ENCODE assay signal across 21 cellular contexts in the genomic region with DNA sequence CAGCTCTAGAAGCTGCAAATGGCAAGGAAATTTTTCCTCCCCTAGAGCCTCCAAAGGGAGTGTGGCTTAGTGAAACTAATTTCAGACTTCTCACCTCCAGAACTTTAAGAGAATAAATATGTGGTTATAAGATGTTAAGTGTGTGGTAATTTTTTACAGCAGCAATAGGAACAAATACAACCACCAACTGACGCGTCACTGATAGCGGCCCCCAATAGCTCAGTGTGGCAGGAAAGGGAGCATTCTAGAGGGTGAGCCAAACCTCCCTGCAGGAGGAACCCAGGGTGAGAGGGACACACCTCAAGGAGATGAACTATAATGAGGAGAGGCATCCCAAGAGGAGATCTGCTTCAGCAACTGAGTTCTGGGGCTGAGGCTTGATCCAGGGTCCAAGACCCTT. TPM values are rescaled to one million over a fixed set of nuclear protein-coding genes. Genes with fewer than 3 reads are reported as not detected.
"Had no signal": no experiment of that assay in that cellular context is flagged by ENCODE, and none has a peak within 500 bp of the region (broad histone marks: within the 10 kb centered on the region; RNA-seq: fewer than 3 reads in every experiment).

No MANE protein-coding gene starts in this region.

- H3K4me3 Mint-ChIP-seq: activated CD4-positive, alpha-beta memory T cell treated with anti-CD3 and anti-CD28 coated beads for 36 hours; activated CD4-positive, alpha-beta T cell treated with anti-CD3 and anti-CD28 coated beads for 36 hours; brain; nephron; T-helper 1 cell treated with Interleukin-12 subunit alpha and Interleukin-12 subunit beta and Interleukin-4 antibody, amounts not matched to agents 30 μg/mL and 1 μg/mL, for 36 hours had no signal

- H3K36me3 Mint-ChIP-seq: activated CD4-positive, alpha-beta memory T cell treated with anti-CD3 and anti-CD28 coated beads for 36 hours; brain had no signal

- H3K4me1 ChIP-seq: foreskin keratinocyte, left ventricle myocardium inferior had no signal

- H3K36me3 ChIP-seq: left ventricle myocardium inferior, WERI-Rb-1 had no signal

- H3K27ac ChIP-seq: foreskin keratinocyte, left ventricle myocardium inferior, WERI-Rb-1 had no signal

- H3K4me1 Mint-ChIP-seq: brain, nephron had no signal

- H3K27ac Mint-ChIP-seq: activated CD4-positive, alpha-beta memory T cell treated with anti-CD3 and anti-CD28 coated beads for 36 hours; activated CD4-positive, alpha-beta T cell treated with anti-CD3 and anti-CD28 coated beads for 36 hours; activated naive CD4-positive, alpha-beta T cell treated with anti-CD3 and anti-CD28 coated beads, Interleukin-2, amount 50 U/mL, for 72 hours; brain; nephron; T-helper 1 cell treated with Interleukin-12 subunit alpha and Interleukin-12 subunit beta and Interleukin-4 antibody, amounts not matched to agents 30 μg/mL and 1 μg/mL, for 36 hours had no signal

- H3K27me3 ChIP-seq: foreskin keratinocyte had no signal

- DNase-seq: activated CD4-positive, alpha-beta memory T cell treated with anti-CD3 and anti-CD28 coated beads for 36 hours; activated CD4-positive, alpha-beta T cell treated with anti-CD3 and anti-CD28 coated beads for 36 hours; activated effector memory CD4-positive, alpha-beta T cell treated with Interleukin-2 at 50 U/mL for 16 hours; amygdala; central memory CD4-positive, alpha-beta T cell; cortex of kidney; effector CD8-positive, alpha-beta T cell; foreskin keratinocyte; glutamatergic neuron; hypothalamus; left ventricle myocardium inferior; occipital lobe; stimulated activated CD4-positive, alpha-beta T cell treated with anti-CD3 and anti-CD28 coated beads, Interleukin-4, amount 100 ng/mL, for 4 hours; WERI-Rb-1 had no signal

- H3K9me3 ChIP-seq: left ventricle myocardium inferior had no signal

- ATAC-seq: activated CD4-positive, alpha-beta T cell treated with anti-CD3 and anti-CD28 coated beads for 36 hours; activated naive CD4-positive, alpha-beta T cell treated with anti-CD3 and anti-CD28 coated beads, Interleukin-2, amount 50 U/mL, for 72 hours; foreskin keratinocyte had no signal

- H3K9me3 Mint-ChIP-seq: brain had no signal

- H3K4me3 ChIP-seq: left ventricle myocardium inferior, skin epidermis had no signal

RNA-seq across cellular contexts. Expression of a gene that starts 4.0 kb away (rescaled TPM):
- total RNA-seq: foreskin keratinocyte, kidney epithelial cell had no signal
- polyA plus RNA-seq: foreskin keratinocyte had no signal

RNA-seq across cellular contexts. Expression of a gene that starts 17.7 kb away (rescaled TPM):
- total RNA-seq: foreskin keratinocyte, left ventricle myocardium inferior had no signal
- polyA plus RNA-seq: foreskin keratinocyte had no signal

RNA-seq across cellular contexts. Expression of a gene that starts 43.6 kb away (rescaled TPM):
- total RNA-seq: activated CD4-positive, alpha-beta T cell treated with anti-CD3 and anti-CD28 coated beads for 36 hours; foreskin keratinocyte; kidney epithelial cell; occipital lobe; urinary bladder had no signal
- polyA plus RNA-seq: foreskin keratinocyte had no signal
